Comparison of ENCODE assay signal across 25 cellular contexts in genomic region chr4:119081943-119082342, GRCh38. TPM values are rescaled to one million over a fixed set of nuclear protein-coding genes. Genes with fewer than 3 reads are reported as not detected.
DNase-seq lines count a peak whose midpoint lies in the region; ATAC-seq and TF ChIP-seq lines count a peak whose summit lies in the region.
"Had no signal": no experiment of that assay in that cellular context is flagged by ENCODE, and none has a peak within 500 bp of the region (broad histone marks: within the 10 kb centered on the region; RNA-seq: fewer than 3 reads in every experiment).

No MANE protein-coding gene starts in this region.

- peak overlapping the region; percentile 7 for H3K27ac Mint-ChIP-seq in mesothelial cell of epicardium
- no peak overlapping the region for H3K27ac Mint-ChIP-seq in stimulated activated naive B cell treated with anti-CD40 and anti-IgM and Interleukin-4, amounts not matched to agents 10 μg/mL and 1 μg/mL and 100 μg/mL, for 72 hours
- no peak overlapping the region for H3K27ac Mint-ChIP-seq in Calu3 (ENCODE audit: unreplicated experiment)
- H3K27ac Mint-ChIP-seq: activated CD4-positive, alpha-beta memory T cell treated with anti-CD3 and anti-CD28 coated beads, Interleukin-2, amount 10 ng/mL, durations not matched to agents 7 days and 5 days; activated naive CD8-positive, alpha-beta T cell treated with anti-CD3 and anti-CD28 coated beads, Interleukin-2, amount 50 U/mL, for 24 hours; stimulated activated naive CD8-positive, alpha-beta T cell treated with anti-CD3 and anti-CD28 coated beads, Interleukin-15, Interleukin-2, amounts not matched to agents 100 ng/mL and 50 ng/mL, for 24 hours had no signal

- no peak overlapping the region for H3K4me2 ChIP-seq in mammary epithelial cell (ENCODE audit: insufficient read depth, low read depth, low read length)

- H3K27ac ChIP-seq in mammary epithelial cell (ENCODE audit: insufficient read depth, low read depth, low read length) (no peak overlapping the region), breast epithelium (peak overlapping the region in 1 of 2 donors; percentile 43), heart left ventricle (peak overlapping the region in 11 of 12 donors; percentile 13 to 71 (median 38)), uterus (peak overlapping the region; percentile 22 to 66)
- H3K27ac ChIP-seq: psoas muscle, spleen, tibial artery had no signal

- ATAC-seq in heart left ventricle (peak; percentile 83 to 93 (median 86)), HG03432 (IDR thresholded peaks at IDR 0.05; ENCODE audit: unreplicated experiment) (no peak)
- ATAC-seq in stimulated activated naive B cell treated with anti-CD40 and anti-IgM and Interleukin-4, amounts not matched to agents 10 μg/mL and 1 μg/mL and 100 μg/mL, for 72 hours (replicated peaks): no peak
- ATAC-seq: activated CD4-positive, CD25-positive, alpha-beta regulatory T cell treated with anti-CD3 and anti-CD28 coated beads, Interleukin-2, amount 50 U/mL, for 24 hours; activated naive CD8-positive, alpha-beta T cell treated with anti-CD3 and anti-CD28 coated beads, Interleukin-2, amount 50 U/mL, for 24 hours; K562 had no signal

- CTCF ChIA-PET in mammary epithelial cell (lab: Charles Lee; ENCODE audit: low non-redundant PET) (no interaction called here), Calu3 (lab: Charles Lee) (no interaction called here)

- H3K9ac ChIP-seq in mammary epithelial cell (ENCODE audit: insufficient read depth, low read length): no peak overlapping the region

- BruUV-seq in mammary epithelial cell (replicated peaks; lab: Mats Ljungman, UMichigan): no TSS peak
- no TSS peak for BruUV-seq in Calu3 (replicated peaks; lab: Mats Ljungman, UMichigan)

- H3K36me3 ChIP-seq in mammary epithelial cell (ENCODE audit: insufficient read depth, low read length) (no peaks in the 10 kb centered on the region), breast epithelium (no peaks in the 10 kb centered on the region), heart left ventricle (no peaks in the 10 kb centered on the region), uterus (no peaks in the 10 kb centered on the region)
- H3K36me3 ChIP-seq: BE2C, spleen, tibial artery had no signal

- no peaks in the 10 kb centered on the region for H3K79me2 ChIP-seq in mammary epithelial cell (ENCODE audit: insufficient read depth, low read length)

- in situ Hi-C loops in mammary epithelial cell (cut with MboI; ENCODE audit: low sequenced_read_pairs in 2 of 2): no loop called here

- H2AFZ ChIP-seq in mammary epithelial cell (ENCODE audit: low read depth, low read length): peak overlapping the region; percentile 33

- 51% methylated on average over 3 of the region's 3 CpGs for WGBS in mammary epithelial cell (ENCODE audit: low coverage, missing lambda C conversion rate)
- 22 to 27% (median 24%) methylated on average over 3 of the region's 3 CpGs for WGBS in heart left ventricle, 4 donors

- intact Hi-C loops in mammary epithelial cell (cut with micrococcal nuclease): no loop called here
- intact Hi-C loops in breast epithelium (cut with DNase I; ENCODE audit: low total_unique reads): no loop called here
- intact Hi-C loops in heart left ventricle (cut with DNase I): loop anchor here in 2 of 10 donors (5.0 to 10.0 kb wide), 2 partner anchors 35 to 203 kb away; no protein-coding TSS in a partner anchor
- intact Hi-C loops in uterus (cut with DNase I; ENCODE audit: low total_unique reads): no loop called here
- intact Hi-C loops in Calu3 (cut with micrococcal nuclease; ENCODE audit: unreplicated experiment): no loop called here

- dilution Hi-C loops in mammary epithelial cell (cut with HindIII; ENCODE audit: low sequenced_read_pairs): no loop called here

- peaks cover 13% of the 10 kb centered on the region for H3K4me1 Mint-ChIP-seq in mesothelial cell of epicardium
- peaks cover 0 to 5% of the 10 kb centered on the region in 2 donors for H3K4me1 Mint-ChIP-seq in stimulated activated naive B cell treated with anti-CD40 and anti-IgM and Interleukin-4, amounts not matched to agents 10 μg/mL and 1 μg/mL and 100 μg/mL, for 72 hours
- peaks cover 32% of the 10 kb centered on the region for H3K4me1 Mint-ChIP-seq in Calu3 (ENCODE audit: low read depth, unreplicated experiment)
- H3K4me1 Mint-ChIP-seq: activated CD4-positive, alpha-beta memory T cell treated with anti-CD3 and anti-CD28 coated beads, Interleukin-2, amount 10 ng/mL, durations not matched to agents 7 days and 5 days; activated naive CD8-positive, alpha-beta T cell treated with anti-CD3 and anti-CD28 coated beads, Interleukin-2, amount 50 U/mL, for 24 hours had no signal

- TF ChIP-seq POLR2A in breast epithelium (IDR thresholded peaks at IDR 0.05) (no peak), heart left ventricle (IDR thresholded peaks at IDR 0.05) (no peak), uterus (IDR thresholded peaks at IDR 0.05) (no peak)

- H3K4me3 Mint-ChIP-seq in mesothelial cell of epicardium (no peak overlapping the region), Calu3 (ENCODE audit: low read depth, unreplicated experiment) (no peak overlapping the region)
- no peak overlapping the region for H3K4me3 Mint-ChIP-seq in stimulated activated naive B cell treated with anti-CD40 and anti-IgM and Interleukin-4, amounts not matched to agents 10 μg/mL and 1 μg/mL and 100 μg/mL, for 72 hours
- H3K4me3 Mint-ChIP-seq: activated CD4-positive, alpha-beta memory T cell treated with anti-CD3 and anti-CD28 coated beads, Interleukin-2, amount 10 ng/mL, durations not matched to agents 7 days and 5 days; activated naive CD8-positive, alpha-beta T cell treated with anti-CD3 and anti-CD28 coated beads, Interleukin-2, amount 50 U/mL, for 24 hours; brain; stimulated activated naive CD8-positive, alpha-beta T cell treated with anti-CD3 and anti-CD28 coated beads, Interleukin-15, Interleukin-2, amounts not matched to agents 100 ng/mL and 50 ng/mL, for 24 hours had no signal

- H3K4me1 ChIP-seq in mammary epithelial cell (ENCODE audit: insufficient read depth, low read length): no peaks in the 10 kb centered on the region
- no peaks in the 10 kb centered on the region for H3K4me1 ChIP-seq in breast epithelium
- peaks cover 0 to 15% (median 0%) of the 10 kb centered on the region in 12 donors for H3K4me1 ChIP-seq in heart left ventricle
- H3K4me1 ChIP-seq in uterus: no peaks in the 10 kb centered on the region
- H3K4me1 ChIP-seq: psoas muscle, spleen, tibial artery had no signal

- no peaks in the 10 kb centered on the region for H4K20me1 ChIP-seq in mammary epithelial cell (ENCODE audit: insufficient read depth, low read length)

- H3K36me3 Mint-ChIP-seq in mesothelial cell of epicardium (no peaks in the 10 kb centered on the region), Calu3 (ENCODE audit: insufficient read depth, unreplicated experiment) (no peaks in the 10 kb centered on the region)
- H3K36me3 Mint-ChIP-seq in stimulated activated naive B cell treated with anti-CD40 and anti-IgM and Interleukin-4, amounts not matched to agents 10 μg/mL and 1 μg/mL and 100 μg/mL, for 72 hours: no peaks in the 10 kb centered on the region
- H3K36me3 Mint-ChIP-seq: brain had no signal

- DNase-seq in mammary epithelial cell (no peak), breast epithelium (ENCODE audit: low spot score in 2 of 2) (no peak), heart left ventricle (peak in 3 of 5 donors; percentile 19 to 50 (median 42)), mesothelial cell of epicardium (ENCODE audit: low spot score in 2 of 2, unreplicated experiment in 2 of 2) (no peak), uterus (peak in 1 of 2 donors; percentile 48), Calu3 (no peak)
- no peak for DNase-seq in stimulated activated naive B cell treated with anti-CD40 and anti-IgM and Interleukin-4, amounts not matched to agents 10 μg/mL and 1 μg/mL and 100 μg/mL, for 72 hours
- DNase-seq: activated CD4-positive, alpha-beta memory T cell treated with anti-CD3 and anti-CD28 coated beads, Interleukin-2, amount 10 ng/mL, durations not matched to agents 7 days and 5 days; activated gamma-delta T cell; activated naive CD8-positive, alpha-beta T cell treated with anti-CD3 and anti-CD28 coated beads, Interleukin-2, amount 50 U/mL, for 24 hours; BE2C; MM.1S; NCI-H774; psoas muscle; SHP77 treated with DMSO at 0.1 percent for 48 hours; spleen; stimulated activated CD4-positive, alpha-beta T cell treated with anti-CD3 and anti-CD28 coated beads, Interleukin-4, amount 100 ng/mL, for 24 hours; tibial artery had no signal

- no peaks in the 10 kb centered on the region for H3K27me3 ChIP-seq in mammary epithelial cell (ENCODE audit: insufficient read depth, low read length)
- H3K27me3 ChIP-seq in breast epithelium: no peaks in the 10 kb centered on the region
- H3K27me3 ChIP-seq in heart left ventricle: no peaks in the 10 kb centered on the region
- H3K27me3 ChIP-seq in uterus: no peaks in the 10 kb centered on the region
- H3K27me3 ChIP-seq: BE2C, spleen, tibial artery had no signal

- H3K9me3 ChIP-seq in mammary epithelial cell (replicated peaks; ENCODE audit: insufficient read depth, low read length) (no peaks in the 10 kb centered on the region), breast epithelium (no peaks in the 10 kb centered on the region), heart left ventricle (peaks cover 0 to 5% (median 0%) of the 10 kb centered on the region in 12 donors), uterus (no peaks in the 10 kb centered on the region)
- H3K9me3 ChIP-seq: BE2C, psoas muscle, tibial artery had no signal

- H3K4me3 ChIP-seq in mammary epithelial cell (replicated peaks in 1 of 3; ENCODE audit: insufficient read depth in 1 of 3, low read depth in 2 of 3, low read length in 3 of 3): no peak overlapping the region
- no peak overlapping the region for H3K4me3 ChIP-seq in breast epithelium
- no peak overlapping the region for H3K4me3 ChIP-seq in heart left ventricle
- H3K4me3 ChIP-seq in uterus: no peak overlapping the region
- H3K4me3 ChIP-seq: coronary artery, K562, psoas muscle, spleen, tibial artery had no signal

- no peak for TF ChIP-seq CTCF in mammary epithelial cell (conservative IDR thresholded peaks at IDR 0.05 in 1 of 2, IDR thresholded peaks at IDR 0.05 in 1 of 2; ENCODE audit: extremely low read depth in 1 of 2, insufficient read depth in 1 of 2, low read depth in 1 of 2, low read length in 2 of 2)
- no peak for TF ChIP-seq CTCF in breast epithelium (IDR thresholded peaks at IDR 0.05)
- TF ChIP-seq CTCF in heart left ventricle (IDR thresholded peaks at IDR 0.05): no peak
- no peak for TF ChIP-seq CTCF in mesothelial cell of epicardium (IDR thresholded peaks at IDR 0.05; ENCODE audit: unreplicated experiment)
- TF ChIP-seq CTCF in uterus (IDR thresholded peaks at IDR 0.05): no peak
- no peak for TF ChIP-seq CTCF in Calu3 (IDR thresholded peaks at IDR 0.05; ENCODE audit: unreplicated experiment)

- H3K27me3 Mint-ChIP-seq in mesothelial cell of epicardium (ENCODE audit: low read depth): no peaks in the 10 kb centered on the region
- no peaks in the 10 kb centered on the region for H3K27me3 Mint-ChIP-seq in stimulated activated naive B cell treated with anti-CD40 and anti-IgM and Interleukin-4, amounts not matched to agents 10 μg/mL and 1 μg/mL and 100 μg/mL, for 72 hours
- no peaks in the 10 kb centered on the region for H3K27me3 Mint-ChIP-seq in Calu3 (ENCODE audit: unreplicated experiment)
- H3K27me3 Mint-ChIP-seq: activated naive CD8-positive, alpha-beta T cell treated with anti-CD3 and anti-CD28 coated beads, Interleukin-2, amount 50 U/mL, for 24 hours; stimulated activated naive CD8-positive, alpha-beta T cell treated with anti-CD3 and anti-CD28 coated beads, Interleukin-15, Interleukin-2, amounts not matched to agents 100 ng/mL and 50 ng/mL, for 24 hours had no signal

- H3K9me3 Mint-ChIP-seq in mesothelial cell of epicardium (peaks cover 12% of the 10 kb centered on the region), Calu3 (ENCODE audit: low read depth, unreplicated experiment) (no peaks in the 10 kb centered on the region)
- no peaks in the 10 kb centered on the region for H3K9me3 Mint-ChIP-seq in stimulated activated naive B cell treated with anti-CD40 and anti-IgM and Interleukin-4, amounts not matched to agents 10 μg/mL and 1 μg/mL and 100 μg/mL, for 72 hours
- H3K9me3 Mint-ChIP-seq: activated CD4-positive, alpha-beta memory T cell treated with anti-CD3 and anti-CD28 coated beads, Interleukin-2, amount 10 ng/mL, durations not matched to agents 7 days and 5 days; activated naive CD8-positive, alpha-beta T cell treated with anti-CD3 and anti-CD28 coated beads, Interleukin-2, amount 50 U/mL, for 24 hours; stimulated activated naive CD8-positive, alpha-beta T cell treated with anti-CD3 and anti-CD28 coated beads, Interleukin-15, Interleukin-2, amounts not matched to agents 100 ng/mL and 50 ng/mL, for 24 hours had no signal

RNA-seq across cellular contexts. Expression of gene MYOZ2, which starts 53.7 kb away (rescaled TPM):
- total RNA-seq in mammary epithelial cell (not detected), breast epithelium (under 1 TPM; 0.15 to 0.48 (median 0.33) TPM), heart left ventricle (1,000 to 10,000 TPM in 1 of 9 donors, 100 to 1,000 TPM in 8; 466 to 1,072 (median 885) TPM), mesothelial cell of epicardium (0.14 to 0.16 TPM (median 0.16 TPM) in 3 replicates), uterus (1 to 10 TPM in 2 of 4 donors, under 1 TPM in 1, not detected in 1; 0.62 to 1.8 (median 1.5) TPM), Calu3 (2022) (not detected in 2 replicates)
- polyA plus RNA-seq in mammary epithelial cell (not detected), heart left ventricle (100 to 1,000 TPM; 592 to 872 TPM)
- not detected for polyA minus RNA-seq in mammary epithelial cell
- total RNA-seq: A673; activated CD4-positive, alpha-beta memory T cell treated with anti-CD3 and anti-CD28 coated beads, Interleukin-2, amount 10 ng/mL, durations not matched to agents 7 days and 5 days; K562 had no signal
- polyA plus RNA-seq: K562 had no signal

Comparison
In these comparisons a context has a peak if more than half of its experiments do, and no peak if none do; other contexts are left out.
1. DNase-seq: peak in heart left ventricle (3 of 5); none in mammary epithelial cell (single experiment), breast epithelium (0 of 2), mesothelial cell of epicardium (0 of 2), stimulated activated naive B cell treated with anti-CD40 and anti-IgM and Interleukin-4, amounts not matched to agents 10 μg/mL and 1 μg/mL and 100 μg/mL, for 72 hours (single experiment) and Calu3 (single experiment).
2. ATAC-seq: peak in heart left ventricle (4 of 4); none in stimulated activated naive B cell treated with anti-CD40 and anti-IgM and Interleukin-4, amounts not matched to agents 10 μg/mL and 1 μg/mL and 100 μg/mL, for 72 hours (0 of 2) and HG03432 (single experiment).
3. RNA of gene MYOZ2, which starts 53.7 kb away (total RNA-seq): 466 to 1,072 TPM in heart left ventricle; 0.62 to 1.8 TPM in uterus, 0.15 to 0.48 TPM in breast epithelium, 0.14 to 0.16 TPM in mesothelial cell of epicardium, not detected in mammary epithelial cell and not detected in Calu3; every median in the first group is over 100 times any median in the second.